1 cellular context compared by ENCODE assay signal in the genomic region with DNA sequence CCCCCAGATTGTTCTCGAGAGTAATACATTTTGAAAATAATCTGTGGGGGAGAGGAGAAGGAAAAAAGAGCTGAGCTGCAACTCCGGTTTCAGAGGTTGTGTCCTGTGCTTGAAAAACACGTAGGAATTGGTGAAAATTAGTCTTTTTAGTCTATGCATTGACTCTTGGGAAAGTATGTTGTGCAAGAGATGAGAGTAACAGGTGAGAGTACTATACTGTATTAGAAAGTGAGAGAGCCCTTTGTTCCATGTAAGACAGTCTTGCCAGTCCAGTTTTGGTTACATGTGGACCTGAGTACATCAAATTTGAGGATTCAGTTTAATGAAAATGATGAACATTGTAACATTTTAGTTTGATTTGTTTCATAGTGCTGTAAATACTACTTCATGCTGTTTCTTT.
TF ChIP-seq lines count a peak whose summit lies in the region.

No MANE protein-coding gene starts in this region.

TF ChIP-seq in HepG2, 621 proteins besides CTCF, POLR2A, EP300 and RAD21 (continued from another document):
- no peak for TF ChIP-seq ZBTB44 (CRISPR knock-in tag; IDR thresholded peaks at IDR 0.05)
TF ChIP-seq in HepG2: peak in this region for 2.
